In genomic region chr16:84420556-84420955, GRCh38 we compare ENCODE assay signal across 1 cellular context.
TF ChIP-seq lines count a peak whose summit lies in the region.

No MANE protein-coding gene starts in this region.

TF ChIP-seq in GM12878, 131 proteins besides CTCF, POLR2A, EP300 and RAD21:
- TF ChIP-seq ESRRA (IDR thresholded peaks at IDR 0.05; ENCODE audit: low read length) (peak; percentile 58; the same call in 1 of the 2 replicates), NR2F1 (conservative IDR thresholded peaks at IDR 0.05) (peak; percentile 70; the same call in 1 of the 2 replicates), RAD51 (IDR thresholded peaks at IDR 0.05) (peak; percentile 35; the same call in 1 of the 2 replicates)
